29 cellular contexts compared by ENCODE assay signal in genomic region chr2:172129404-172129803, GRCh38. TPM values are rescaled to one million over a fixed set of nuclear protein-coding genes. Genes with fewer than 3 reads are reported as not detected.
"Had no signal": no experiment of that assay in that cellular context is flagged by ENCODE, and none has a peak within 500 bp of the region (broad histone marks: within the 10 kb centered on the region; RNA-seq: fewer than 3 reads in every experiment).

No MANE protein-coding gene starts in this region.

- H3K79me2 ChIP-seq: parathyroid adenoma had no signal

- H3K4me2 ChIP-seq: neural progenitor cell had no signal

- H3K4me3 ChIP-seq: neural progenitor cell, ovary, psoas muscle, right lobe of liver, sigmoid colon, stomach, thoracic aorta, thyroid gland, tibial nerve, upper lobe of left lung, vagina had no signal

- H3K9ac ChIP-seq: neural progenitor cell, parathyroid adenoma had no signal

- H3K36me3 ChIP-seq: neural progenitor cell, ovary, right lobe of liver, sigmoid colon, stomach, thoracic aorta, thyroid gland, tibial nerve, upper lobe of left lung, vagina had no signal

- H2AFZ ChIP-seq: neural progenitor cell, parathyroid adenoma had no signal

- DNase-seq: occipital lobe; ovary; posterior cingulate gyrus; psoas muscle; right cardiac atrium; right lobe of liver; sigmoid colon; small intestine; stimulated activated CD4-positive, alpha-beta T cell treated with anti-CD3 and anti-CD28 coated beads, Interleukin-15, amount 100 ng/mL, for 24 hours; stimulated activated CD4-positive, alpha-beta T cell treated with anti-CD3 and anti-CD28 coated beads, Interleukin-2, amount 100 ng/mL, for 24 hours; stimulated activated CD4-positive, alpha-beta T cell treated with anti-CD3 and anti-CD28 coated beads, Interleukin-2, amount 100 ng/mL, for 48 hours; stimulated activated CD4-positive, alpha-beta T cell treated with anti-CD3 and anti-CD28 coated beads, Interleukin-4, amount 100 ng/mL, for 24 hours; stimulated activated naive B cell treated with anti-CD40 and anti-IgM and Interleukin-4, amounts not matched to agents 10 μg/mL and 1 μg/mL and 100 μg/mL, for 72 hours; stimulated activated naive CD4-positive, alpha-beta T cell treated with Interleukin-2 at 50 U/mL for 16 hours; stomach; thyroid gland; trophoblast cell; upper lobe of left lung had no signal

- H3K4me1 ChIP-seq: parathyroid adenoma, psoas muscle, right lobe of liver, sigmoid colon, stomach, thyroid gland, tibial nerve, upper lobe of left lung, vagina had no signal

- FAIRE-seq: small intestine, urothelium cell line had no signal

- H3K9me3 ChIP-seq: ovary, psoas muscle, right lobe of liver, sigmoid colon, stomach, thoracic aorta, thyroid gland, upper lobe of left lung, vagina had no signal

- ATAC-seq: psoas muscle; right cardiac atrium; right lobe of liver; stimulated activated effector memory CD8-positive, alpha-beta T cell treated with anti-CD3 and anti-CD28 coated beads, Interleukin-12 subunit alpha, Interleukin-12 subunit beta, amount 100 ng/mL, for 72 hours; stimulated activated naive B cell treated with anti-CD40 and anti-IgM and Interleukin-4, amounts not matched to agents 10 μg/mL and 1 μg/mL and 100 μg/mL, for 72 hours had no signal

- H3K27me3 ChIP-seq: neural progenitor cell, ovary, right lobe of liver, sigmoid colon, stomach, thyroid gland, tibial nerve, upper lobe of left lung, vagina had no signal

- H3K27ac ChIP-seq: neural progenitor cell, ovary, parathyroid adenoma, psoas muscle, right lobe of liver, sigmoid colon, stomach, thoracic aorta, thyroid gland, tibial nerve, upper lobe of left lung, vagina had no signal

RNA-seq across cellular contexts. Expression of gene DLX2, which starts 26.7 kb away (rescaled TPM):
- total RNA-seq: psoas muscle, renal cortical epithelial cell, right cardiac atrium, right lobe of liver, skeletal muscle tissue, stomach, subcutaneous adipose tissue, tibial nerve, upper lobe of left lung, ureter, vagina had no signal
- polyA plus RNA-seq: ovary, psoas muscle, right cardiac atrium had no signal

RNA-seq across cellular contexts. Expression of gene DLX1, which starts 44.1 kb away (rescaled TPM):
- total RNA-seq: renal cortical epithelial cell, right lobe of liver, skeletal muscle tissue, subcutaneous adipose tissue, upper lobe of left lung, ureter, vagina had no signal
